7 cellular contexts compared by ENCODE assay signal in the genomic region with DNA sequence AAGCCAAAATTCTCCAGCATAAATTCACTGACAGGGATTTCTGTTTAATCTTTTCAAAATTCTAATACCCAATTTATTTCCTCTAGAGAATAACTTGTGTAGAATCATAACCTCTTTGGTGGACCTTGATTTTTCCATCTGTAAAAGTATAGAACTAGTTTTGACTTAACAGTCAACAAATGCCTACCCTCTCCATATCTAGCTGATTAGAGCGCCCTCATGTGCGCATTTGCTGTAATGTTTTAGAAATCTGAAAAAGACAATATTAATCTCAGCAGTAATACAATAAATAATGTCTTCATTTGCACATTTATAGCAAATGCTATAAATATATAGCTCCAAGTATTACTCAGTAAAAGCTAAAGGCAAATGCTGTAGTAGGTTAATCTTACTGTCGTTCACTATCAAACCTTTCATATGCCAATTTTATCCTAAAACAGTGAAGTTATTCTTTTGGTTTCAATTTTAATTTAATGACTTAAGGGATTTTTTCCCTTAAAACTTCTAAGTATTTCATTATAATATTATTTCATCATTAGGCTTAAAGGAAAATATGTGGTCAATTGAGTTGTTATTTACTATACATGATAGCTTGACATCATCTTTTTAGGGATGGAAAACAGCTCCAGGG.
DNase-seq lines count a peak whose midpoint lies in the region; ATAC-seq, FAIRE-seq and TF ChIP-seq lines count a peak whose summit lies in the region.
"Not testable (repeated sequence)": the region's sequence is repeated elsewhere in the genome, so short reads cannot be mapped to it uniquely, and the experiment has no call there.

No MANE protein-coding gene starts in this region.

- TF ChIP-seq RAD21 in Ishikawa (IDR thresholded peaks at IDR 0.05; ENCODE audit: low read depth): peak; percentile 46

- H3K4me1 ChIP-seq in RWPE2 (ENCODE audit: insufficient read depth, poor library complexity, severe bottlenecking): not testable (repeated sequence)

- DNase-seq in DMS 273 (lab: John Stamatoyannopoulos, UW; ENCODE audit: unreplicated experiment) (peak; percentile 24), iris pigment epithelial cell (ENCODE audit: low read depth) (peak; percentile 0)
- not testable (repeated sequence) for DNase-seq in RWPE2 (ENCODE audit: low spot score); progenitor cell of endocrine pancreas (ENCODE audit: low spot score, unreplicated experiment)
- DNase-seq in activated naive CD8-positive, alpha-beta T cell treated with anti-CD3 and anti-CD28 coated beads, Interleukin-2, amount 50 U/mL, for 24 hours: peak; percentile 2

- TF ChIP-seq CTCF in RWPE2 (IDR thresholded peaks at IDR 0.05; ENCODE audit: poor library complexity, severe bottlenecking): peak; percentile 41
- peak; percentile 50 for TF ChIP-seq CTCF in progenitor cell of endocrine pancreas (IDR thresholded peaks at IDR 0.05; ENCODE audit: unreplicated experiment)

- H3K9me3 Mint-ChIP-seq in activated naive CD8-positive, alpha-beta T cell treated with anti-CD3 and anti-CD28 coated beads, Interleukin-2, amount 50 U/mL, for 24 hours; progenitor cell of endocrine pancreas (ENCODE audit: low read depth): not testable (repeated sequence)

- not testable (repeated sequence) for H3K27me3 Mint-ChIP-seq in activated naive CD8-positive, alpha-beta T cell treated with anti-CD3 and anti-CD28 coated beads, Interleukin-2, amount 50 U/mL, for 24 hours; progenitor cell of endocrine pancreas

- not testable (repeated sequence) for H3K4me1 Mint-ChIP-seq in activated naive CD8-positive, alpha-beta T cell treated with anti-CD3 and anti-CD28 coated beads, Interleukin-2, amount 50 U/mL, for 24 hours; progenitor cell of endocrine pancreas (ENCODE audit: low read depth)

- not testable (repeated sequence) for ATAC-seq in RWPE2 (ENCODE audit: low read depth); activated naive CD8-positive, alpha-beta T cell treated with anti-CD3 and anti-CD28 coated beads, Interleukin-2, amount 50 U/mL, for 24 hours

- not testable (repeated sequence) for H3K27ac Mint-ChIP-seq in activated naive CD8-positive, alpha-beta T cell treated with anti-CD3 and anti-CD28 coated beads, Interleukin-2, amount 50 U/mL, for 24 hours; progenitor cell of endocrine pancreas

- FAIRE-seq in endometrium (lab: Jason Lieb, UNC): peak; percentile 64

- not testable (repeated sequence) for H3K36me3 ChIP-seq in RWPE2 (ENCODE audit: low read depth)

- H3K9me3 ChIP-seq in RWPE2 (ENCODE audit: severe bottlenecking): not testable (repeated sequence)

- H3K27ac ChIP-seq in RWPE2 (ENCODE audit: poor library complexity, severe bottlenecking): not testable (repeated sequence)

- TF ChIP-seq EP300 in Ishikawa (IDR thresholded peaks at IDR 0.05; ENCODE audit: borderline replicate concordance): not testable (repeated sequence)

- H3K36me3 Mint-ChIP-seq in activated naive CD8-positive, alpha-beta T cell treated with anti-CD3 and anti-CD28 coated beads, Interleukin-2, amount 50 U/mL, for 24 hours (ENCODE audit: low read depth); progenitor cell of endocrine pancreas (ENCODE audit: insufficient read depth): not testable (repeated sequence)

- H3K27me3 ChIP-seq in RWPE2 (ENCODE audit: insufficient read depth, poor library complexity, severe bottlenecking): not testable (repeated sequence)

- H3K4me3 Mint-ChIP-seq in activated naive CD8-positive, alpha-beta T cell treated with anti-CD3 and anti-CD28 coated beads, Interleukin-2, amount 50 U/mL, for 24 hours; progenitor cell of endocrine pancreas (ENCODE audit: low read depth): not testable (repeated sequence)

- H3K4me3 ChIP-seq in RWPE2 (ENCODE audit: severe bottlenecking): not testable (repeated sequence)
